ENCODE assay signal across 1 cellular context in genomic region chr12:56296207-56296785, GRCh38.
A peak's percentile ranks its signal among the peaks of the same experiment; 100 is the strongest.
TF ChIP-seq lines count a peak whose summit lies in the region.

No MANE protein-coding gene starts in this region.

TF ChIP-seq in GM12878, 131 proteins besides CTCF, POLR2A, EP300 and RAD21:
- no peak for TF ChIP-seq ATF2 (IDR thresholded peaks at IDR 0.05; ENCODE audit: low read length)
- peak; percentile 28; the same call in 1 of the 2 replicates for TF ChIP-seq RUNX3 (IDR thresholded peaks at IDR 0.05; ENCODE audit: low read length)
- TF ChIP-seq FOXK2 (IDR thresholded peaks at IDR 0.05) = no peak
- TF ChIP-seq POU2F2 (IDR thresholded peaks at IDR 0.05; ENCODE audit: borderline replicate concordance, low read depth, low read length) = no peak
- no peak for TF ChIP-seq CHD4 (IDR thresholded peaks at IDR 0.05)
- TF ChIP-seq KDM1A (IDR thresholded peaks at IDR 0.05; ENCODE audit: borderline replicate concordance) = no peak
- TF ChIP-seq TCF12 (IDR thresholded peaks at IDR 0.05; ENCODE audit: low read depth, low read length) = no peak
- TF ChIP-seq HDAC6 (IDR thresholded peaks at IDR 0.05; ENCODE audit: unreplicated experiment) = no peak
- no peak for TF ChIP-seq EZH2 (IDR thresholded peaks at IDR 0.05; ENCODE audit: borderline replicate concordance, control insufficient read depth, low read depth, low read length)
- TF ChIP-seq, protein P1, sequence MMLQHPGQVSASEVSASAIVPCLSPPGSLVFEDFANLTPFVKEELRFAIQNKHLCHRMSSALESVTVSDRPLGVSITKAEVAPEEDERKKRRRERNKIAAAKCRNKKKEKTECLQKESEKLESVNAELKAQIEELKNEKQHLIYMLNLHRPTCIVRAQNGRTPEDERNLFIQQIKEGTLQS (IDR thresholded peaks at IDR 0.05; ENCODE audit: borderline replicate concordance, extremely low read depth, low read depth, low read length) = no peak
- TF ChIP-seq PAX5 (IDR thresholded peaks at IDR 0.05; ENCODE audit: borderline replicate concordance, low read depth, low read length) = peak; percentile 49; the same call in 1 of the 2 replicates
- TF ChIP-seq NFXL1 (IDR thresholded peaks at IDR 0.05; ENCODE audit: borderline replicate concordance) = no peak
- peak in 1 of 2 experiments; percentile 40; a peak in 1 of 4 replicates for TF ChIP-seq BHLHE40 (IDR thresholded peaks at IDR 0.05; ENCODE audit: borderline replicate concordance in 1 of 2, low read depth in 2 of 2, low read length in 1 of 2)
- no peak for TF ChIP-seq STAT3 (IDR thresholded peaks at IDR 0.05; ENCODE audit: low read depth, low read length)
- TF ChIP-seq MEF2B (IDR thresholded peaks at IDR 0.05; ENCODE audit: partially characterized antibody, poor library complexity, severe bottlenecking) = peak; percentile 32
- TF ChIP-seq MTA2 (IDR thresholded peaks at IDR 0.05; ENCODE audit: low read depth) = 0 out of 2 replicates have a peak, but pooled peaks have one; percentile 21
- TF ChIP-seq CREB1 (IDR thresholded peaks at IDR 0.05; ENCODE audit: low read depth) = no peak
- TF ChIP-seq, protein P2, sequence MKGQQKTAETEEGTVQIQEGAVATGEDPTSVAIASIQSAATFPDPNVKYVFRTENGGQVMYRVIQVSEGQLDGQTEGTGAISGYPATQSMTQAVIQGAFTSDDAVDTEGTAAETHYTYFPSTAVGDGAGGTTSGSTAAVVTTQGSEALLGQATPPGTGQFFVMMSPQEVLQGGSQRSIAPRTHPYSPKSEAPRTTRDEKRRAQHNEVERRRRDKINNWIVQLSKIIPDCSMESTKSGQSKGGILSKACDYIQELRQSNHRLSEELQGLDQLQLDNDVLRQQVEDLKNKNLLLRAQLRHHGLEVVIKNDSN (IDR thresholded peaks at IDR 0.05; ENCODE audit: borderline replicate concordance, extremely low read length, insufficient read depth, low read depth, low read length) = no peak
- TF ChIP-seq, protein P3, sequence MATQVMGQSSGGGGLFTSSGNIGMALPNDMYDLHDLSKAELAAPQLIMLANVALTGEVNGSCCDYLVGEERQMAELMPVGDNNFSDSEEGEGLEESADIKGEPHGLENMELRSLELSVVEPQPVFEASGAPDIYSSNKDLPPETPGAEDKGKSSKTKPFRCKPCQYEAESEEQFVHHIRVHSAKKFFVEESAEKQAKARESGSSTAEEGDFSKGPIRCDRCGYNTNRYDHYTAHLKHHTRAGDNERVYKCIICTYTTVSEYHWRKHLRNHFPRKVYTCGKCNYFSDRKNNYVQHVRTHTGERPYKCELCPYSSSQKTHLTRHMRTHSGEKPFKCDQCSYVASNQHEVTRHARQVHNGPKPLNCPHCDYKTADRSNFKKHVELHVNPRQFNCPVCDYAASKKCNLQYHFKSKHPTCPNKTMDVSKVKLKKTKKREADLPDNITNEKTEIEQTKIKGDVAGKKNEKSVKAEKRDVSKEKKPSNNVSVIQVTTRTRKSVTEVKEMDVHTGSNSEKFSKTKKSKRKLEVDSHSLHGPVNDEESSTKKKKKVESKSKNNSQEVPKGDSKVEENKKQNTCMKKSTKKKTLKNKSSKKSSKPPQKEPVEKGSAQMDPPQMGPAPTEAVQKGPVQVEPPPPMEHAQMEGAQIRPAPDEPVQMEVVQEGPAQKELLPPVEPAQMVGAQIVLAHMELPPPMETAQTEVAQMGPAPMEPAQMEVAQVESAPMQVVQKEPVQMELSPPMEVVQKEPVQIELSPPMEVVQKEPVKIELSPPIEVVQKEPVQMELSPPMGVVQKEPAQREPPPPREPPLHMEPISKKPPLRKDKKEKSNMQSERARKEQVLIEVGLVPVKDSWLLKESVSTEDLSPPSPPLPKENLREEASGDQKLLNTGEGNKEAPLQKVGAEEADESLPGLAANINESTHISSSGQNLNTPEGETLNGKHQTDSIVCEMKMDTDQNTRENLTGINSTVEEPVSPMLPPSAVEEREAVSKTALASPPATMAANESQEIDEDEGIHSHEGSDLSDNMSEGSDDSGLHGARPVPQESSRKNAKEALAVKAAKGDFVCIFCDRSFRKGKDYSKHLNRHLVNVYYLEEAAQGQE (IDR thresholded peaks at IDR 0.05; ENCODE audit: low read depth, low read length) = no peak
